Comparison of ENCODE assay signal across 23 cellular contexts in genomic region chr3:8649757-8650156, GRCh38. TPM values are rescaled to one million over a fixed set of nuclear protein-coding genes. Genes with fewer than 3 reads are reported as not detected.
"Had no signal": no experiment of that assay in that cellular context is flagged by ENCODE, and none has a peak within 500 bp of the region (broad histone marks: within the 10 kb centered on the region; RNA-seq: fewer than 3 reads in every experiment).

No MANE protein-coding gene starts in this region.

- H3K36me3 Mint-ChIP-seq: activated CD4-positive, alpha-beta memory T cell treated with anti-CD3 and anti-CD28 coated beads for 36 hours; activated naive CD8-positive, alpha-beta T cell had no signal

- H3K27me3 Mint-ChIP-seq: activated CD4-positive, alpha-beta memory T cell treated with anti-CD3 and anti-CD28 coated beads for 36 hours had no signal

- ATAC-seq: activated T-helper 17 cell treated with anti-CD3 and anti-CD28 coated beads, Interleukin-2, amount 50 U/mL, for 72 hours had no signal

- H3K27ac ChIP-seq: RWPE1, SJCRH30 had no signal

- H3K9me3 Mint-ChIP-seq: activated B cell treated with CpG ODN at 0.5 μM for 24 hours; activated CD4-positive, alpha-beta T cell treated with anti-CD3 and anti-CD28 coated beads, Interleukin-2, amount 10 ng/mL, durations not matched to agents 7 days and 5 days; activated naive CD4-positive, alpha-beta T cell treated with anti-CD3 and anti-CD28 coated beads for 36 hours; activated T-helper 17 cell treated with anti-CD3 and anti-CD28 coated beads, Interleukin-2, amount 50 U/mL, for 72 hours; T-helper 1 cell treated with Interleukin-12 subunit alpha and Interleukin-12 subunit beta and Interleukin-4 antibody, amounts not matched to agents 30 μg/mL and 1 μg/mL, for 36 hours had no signal

- H3K27ac Mint-ChIP-seq: activated B cell treated with CpG ODN at 0.5 μM for 24 hours; activated CD4-positive, alpha-beta memory T cell treated with anti-CD3 and anti-CD28 coated beads for 36 hours; activated CD4-positive, alpha-beta T cell treated with anti-CD3 and anti-CD28 coated beads, Interleukin-2, amount 10 ng/mL, durations not matched to agents 7 days and 5 days; activated naive CD4-positive, alpha-beta T cell treated with anti-CD3 and anti-CD28 coated beads for 36 hours; activated naive CD8-positive, alpha-beta T cell; activated T-helper 17 cell treated with anti-CD3 and anti-CD28 coated beads, Interleukin-2, amount 50 U/mL, for 72 hours; T-helper 1 cell treated with Interleukin-12 subunit alpha and Interleukin-12 subunit beta and Interleukin-4 antibody, amounts not matched to agents 30 μg/mL and 1 μg/mL, for 36 hours had no signal

- H3K27me3 ChIP-seq: MG63, Peyer's patch, SJCRH30 had no signal

- H3K36me3 ChIP-seq: MG63, Peyer's patch, SJCRH30 had no signal

- H3K4me3 ChIP-seq: MG63, SJCRH30 had no signal

- DNase-seq: activated B cell treated with CpG ODN at 0.5 μM for 24 hours; activated CD4-positive, alpha-beta memory T cell treated with anti-CD3 and anti-CD28 coated beads for 36 hours; activated CD4-positive, alpha-beta T cell treated with anti-CD3 and anti-CD28 coated beads for 1 hour; activated CD4-positive, alpha-beta T cell treated with anti-CD3 and anti-CD28 coated beads, Interleukin-2, amount 10 ng/mL, durations not matched to agents 7 days and 5 days; activated gamma-delta T cell; activated naive CD4-positive, alpha-beta T cell treated with anti-CD3 and anti-CD28 coated beads for 36 hours; activated T-cell treated with anti-CD3 and anti-CD28 coated beads for 4 hours; activated T-cell treated with anti-CD3 and anti-CD28 coated beads, Interleukin-2, amount 50 U/mL, for 48 hours; MG63; NCI-H1105; NCI-H1436; NCI-H187; NCI-H2081; NCI-H510A treated with DMSO at 0.1 percent for 48 hours; NCI-H69; Peyer's patch; Right ventricle myocardium superior; SJCRH30 had no signal

- H3K4me1 Mint-ChIP-seq: activated B cell treated with CpG ODN at 0.5 μM for 24 hours; activated CD4-positive, alpha-beta T cell treated with anti-CD3 and anti-CD28 coated beads, Interleukin-2, amount 10 ng/mL, durations not matched to agents 7 days and 5 days; activated T-helper 17 cell treated with anti-CD3 and anti-CD28 coated beads, Interleukin-2, amount 50 U/mL, for 72 hours had no signal

- H3K4me3 Mint-ChIP-seq: activated B cell treated with CpG ODN at 0.5 μM for 24 hours; activated CD4-positive, alpha-beta memory T cell treated with anti-CD3 and anti-CD28 coated beads for 36 hours; activated CD4-positive, alpha-beta T cell treated with anti-CD3 and anti-CD28 coated beads, Interleukin-2, amount 10 ng/mL, durations not matched to agents 7 days and 5 days; activated naive CD4-positive, alpha-beta T cell treated with anti-CD3 and anti-CD28 coated beads for 36 hours; activated naive CD8-positive, alpha-beta T cell; activated T-helper 17 cell treated with anti-CD3 and anti-CD28 coated beads, Interleukin-2, amount 50 U/mL, for 72 hours; T-helper 1 cell treated with Interleukin-12 subunit alpha and Interleukin-12 subunit beta and Interleukin-4 antibody, amounts not matched to agents 30 μg/mL and 1 μg/mL, for 36 hours had no signal

- H3K9me3 ChIP-seq: MG63, Peyer's patch had no signal

RNA-seq across cellular contexts. Expression of gene SSUH2, which starts 5.2 kb away (rescaled TPM):
- total RNA-seq: activated B cell treated with CpG ODN at 0.5 μM for 24 hours; activated CD4-positive, alpha-beta memory T cell treated with anti-CD3 and anti-CD28 coated beads for 36 hours; activated CD4-positive, alpha-beta T cell treated with anti-CD3 and anti-CD28 coated beads, Interleukin-2, amount 10 ng/mL, durations not matched to agents 7 days and 5 days; activated CD8-positive, alpha-beta memory T cell treated with anti-CD3 and anti-CD28 coated beads for 36 hours had no signal
